In the genomic region with DNA sequence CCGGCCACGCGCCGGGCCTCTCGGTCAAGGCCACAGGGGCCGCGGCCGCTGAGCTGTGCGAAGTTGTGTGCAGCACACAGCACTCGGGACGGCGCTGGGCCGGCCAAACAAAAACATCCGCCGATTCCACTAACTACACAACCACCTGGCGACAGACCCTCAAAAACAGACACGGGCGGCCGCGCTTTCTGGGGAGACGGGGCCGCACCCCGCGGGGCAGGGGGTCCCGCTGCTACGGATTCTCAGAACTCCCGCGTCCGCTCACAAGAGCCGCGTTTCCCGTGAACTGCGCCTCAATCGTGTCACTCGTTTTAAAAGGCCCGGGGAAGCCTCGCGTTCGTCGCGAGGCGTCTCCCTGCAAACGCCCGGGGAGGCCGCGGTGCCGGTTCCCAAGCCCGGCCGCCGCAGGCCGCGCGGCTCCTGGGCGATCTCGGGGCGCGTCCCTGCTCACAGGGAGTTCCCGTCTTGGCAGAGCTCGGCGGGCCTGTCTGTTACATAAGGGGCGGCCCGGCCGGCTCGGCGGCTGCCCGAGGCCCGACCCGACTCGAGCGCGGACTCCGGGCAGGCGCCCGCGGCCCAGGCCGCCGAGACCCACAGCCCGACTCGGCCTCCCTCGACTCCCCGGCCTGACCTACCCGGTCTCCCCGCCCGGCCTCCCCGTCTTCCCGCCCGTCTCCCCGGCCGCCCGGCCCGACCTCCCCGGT, we compare ENCODE assay signal across 8 cellular contexts. TPM values are rescaled to one million over a fixed set of nuclear protein-coding genes. Genes with fewer than 3 reads are reported as not detected.
DNase-seq lines count a peak whose midpoint lies in the region; ATAC-seq, FAIRE-seq and TF ChIP-seq lines count a peak whose summit lies in the region.

No MANE protein-coding gene starts in this region.

- peak overlapping the region; percentile 93 for H3K27ac Mint-ChIP-seq in T-helper 17 cell

- peak overlapping the region; percentile 59 for H2BK5ac ChIP-seq in mesenchymal stem cell (ENCODE audit: low read depth, low read length, poor library complexity, severe bottlenecking)

- H3K23ac ChIP-seq in mesenchymal stem cell (ENCODE audit: low read length in 2 of 2) = peak overlapping the region in 1 of 2 experiments; percentile 43

- H3K9me3 ChIP-seq in A673 (ENCODE audit: low read depth, low read length, poor library complexity, severe bottlenecking) (peaks cover 6% of the 10 kb centered on the region), T-helper 17 cell (ENCODE audit: control insufficient read depth, low read length, poor library complexity, severe bottlenecking) (no peaks in the 10 kb centered on the region), ectodermal cell (ENCODE audit: control insufficient read depth, low read length) (no peaks in the 10 kb centered on the region), mesenchymal stem cell (ENCODE audit: control insufficient read depth, low read length) (peaks cover 8% of the 10 kb centered on the region), tibial artery (peaks cover 0 to 4% (median 0%) of the 10 kb centered on the region in 3 donors)

- peak overlapping the region; percentile 42 for H4K8ac ChIP-seq in mesenchymal stem cell (ENCODE audit: low read length)

- in situ Hi-C loops in GM18951 (cut with MboI; ENCODE audit: low sequenced_read_pairs, unreplicated experiment) = no loop called here

- intact Hi-C loops in A673 (cut with micrococcal nuclease; ENCODE audit: unreplicated experiment) (no loop called here), tibial artery (cut with DNase I; ENCODE audit: low total_unique reads) (no loop called here)

- CTCF ChIA-PET in A673 (lab: Charles Lee) = no interaction called here
- CTCF ChIA-PET in GM10248 (lab: Yijun Ruan, JAX) = interaction anchor here (1.2 to 1.6 kb wide), 3 partner anchors 8 to 97 kb away, joined by 3 to 4 read pairs (median 4); no protein-coding TSS in a partner anchor

- H3K4me3 ChIP-seq in A673 (ENCODE audit: low read depth, low read length, poor library complexity, severe bottlenecking) = peak overlapping the region; percentile 97
- H3K4me3 ChIP-seq in ectodermal cell (ENCODE audit: insufficient read depth, low read depth, low read length) = peak overlapping the region; percentile 94
- peak overlapping the region; percentile 77 to 93 for H3K4me3 ChIP-seq in mesenchymal stem cell (ENCODE audit: insufficient read depth in 1 of 2, low read depth in 1 of 2, low read length in 2 of 2)
- H3K4me3 ChIP-seq in tibial artery = peak overlapping the region; percentile 91 to 94

- peaks cover 37% of the 10 kb centered on the region for H3K36me3 ChIP-seq in A673 (ENCODE audit: insufficient read depth, low read length, poor library complexity, severe bottlenecking)
- peaks cover 20% of the 10 kb centered on the region for H3K36me3 ChIP-seq in ectodermal cell (ENCODE audit: control insufficient read depth, insufficient read depth, low read length)
- H3K36me3 ChIP-seq in mesenchymal stem cell (ENCODE audit: control insufficient read depth in 1 of 2, insufficient read depth in 2 of 2, low read depth in 1 of 2, low read length in 2 of 2) = peaks cover 31% of the 10 kb centered on the region in 2 experiments
- H3K36me3 ChIP-seq in tibial artery = peaks cover 19 to 23% (median 22%) of the 10 kb centered on the region in 3 donors

- no peak overlapping the region for H2BK15ac ChIP-seq in mesenchymal stem cell (ENCODE audit: low read depth, poor library complexity, severe bottlenecking)

- peak overlapping the region; percentile 93 for H3K9ac ChIP-seq in mesenchymal stem cell (ENCODE audit: low read length)

- BruUV-seq in A673 (replicated peaks; lab: Mats Ljungman, UMichigan) = no TSS peak

- H3K14ac ChIP-seq in mesenchymal stem cell (ENCODE audit: low read length in 2 of 2) = no peak overlapping the region

- peak; percentile 32 for TF ChIP-seq POLR2A in GM18951 (IDR thresholded peaks at IDR 0.05; ENCODE audit: extremely low read depth, insufficient read depth, insufficient read length)

- peak; percentile 39 for DNase-seq in A673 (ENCODE audit: low spot score)
- peak; percentile 29 to 34 (median 33) for DNase-seq in T-helper 17 cell
- peak; percentile 47 for DNase-seq in mesenchymal stem cell
- peak; percentile 55 to 77 for DNase-seq in tibial artery
- no peak for DNase-seq in GM10248 (ENCODE audit: extremely low spot score)
- DNase-seq in HTR-8/SVneo (ENCODE audit: insufficient read length, low spot score) = no peak

- peak overlapping the region; percentile 37 to 59 for H3K18ac ChIP-seq in mesenchymal stem cell (ENCODE audit: low read depth in 1 of 2, low read length in 2 of 2)

- peak; percentile 34 for ATAC-seq in T-helper 17 cell

- H3K4me1 ChIP-seq in A673 (ENCODE audit: insufficient read depth, low read length, poor library complexity, severe bottlenecking) (peaks cover 12% of the 10 kb centered on the region), ectodermal cell (ENCODE audit: control insufficient read depth, insufficient read depth, low read length) (peaks cover 10% of the 10 kb centered on the region), mesenchymal stem cell (ENCODE audit: control insufficient read depth, insufficient read depth, low read depth, low read length) (peaks cover 43% of the 10 kb centered on the region), tibial artery (peaks cover 7 to 49% (median 37%) of the 10 kb centered on the region in 4 donors)

- no peak for TF ChIP-seq CTCF in A673 (conservative IDR thresholded peaks at IDR 0.05; ENCODE audit: low read depth, low read length)
- TF ChIP-seq CTCF in tibial artery (IDR thresholded peaks at IDR 0.05) = no peak
- TF ChIP-seq CTCF in GM10248 (IDR thresholded peaks at IDR 0.05; ENCODE audit: control extremely low read depth, extremely low read depth, low read depth, missing control alignments) = no peak

- H3K4me1 Mint-ChIP-seq in T-helper 17 cell = peaks cover 39% of the 10 kb centered on the region

- H3K36me3 Mint-ChIP-seq in T-helper 17 cell (ENCODE audit: low read depth) = peaks cover 7% of the 10 kb centered on the region

- peak overlapping the region; percentile 28 to 65 for H3K4ac ChIP-seq in mesenchymal stem cell (ENCODE audit: low read depth in 1 of 2, low read length in 2 of 2)

- no peak overlapping the region for H2BK120ac ChIP-seq in mesenchymal stem cell (ENCODE audit: low read depth, low read length)

- peak overlapping the region; percentile 96 for H3K27ac ChIP-seq in A673 (ENCODE audit: low read depth, low read length, poor library complexity, severe bottlenecking)
- no peak overlapping the region for H3K27ac ChIP-seq in ectodermal cell (ENCODE audit: insufficient read depth, low read depth, low read length, poor library complexity, severe bottlenecking)
- no peak overlapping the region for H3K27ac ChIP-seq in mesenchymal stem cell (ENCODE audit: low read length, poor library complexity, severe bottlenecking)
- peak overlapping the region; percentile 79 to 95 for H3K27ac ChIP-seq in tibial artery

- peak overlapping the region; percentile 93 for H3K4me3 Mint-ChIP-seq in T-helper 17 cell

- no peaks in the 10 kb centered on the region for H3K27me3 Mint-ChIP-seq in T-helper 17 cell

- H3K79me1 ChIP-seq in mesenchymal stem cell (replicated peaks; ENCODE audit: low read length, poor library complexity, severe bottlenecking) = peaks cover 5% of the 10 kb centered on the region

- H3K27me3 ChIP-seq in A673 (replicated peaks; ENCODE audit: insufficient read depth, low read depth, low read length, poor library complexity) (no peaks in the 10 kb centered on the region), ectodermal cell (ENCODE audit: control insufficient read depth, insufficient read depth, low read length, poor library complexity, severe bottlenecking) (no peaks in the 10 kb centered on the region), mesenchymal stem cell (ENCODE audit: control insufficient read depth in 1 of 2, insufficient read depth in 1 of 2, low read length in 2 of 2) (peaks cover 0 to 4% of the 10 kb centered on the region in 2 experiments), tibial artery (no peaks in the 10 kb centered on the region)

- H2BK12ac ChIP-seq in mesenchymal stem cell (ENCODE audit: low read length in 2 of 2) = no peak overlapping the region

- no peak overlapping the region for H4K91ac ChIP-seq in mesenchymal stem cell (ENCODE audit: low read length)

- no peak overlapping the region for H2AK5ac ChIP-seq in mesenchymal stem cell (ENCODE audit: low read length, severe bottlenecking)

- 0% methylated on average over 92 of the region's 92 CpGs for WGBS in ectodermal cell, 2 experiments
- WGBS in mesenchymal stem cell = under 1% methylated on average over 48 of the region's 92 CpGs

- no peak for FAIRE-seq in HTR-8/SVneo (lab: Jason Lieb, UNC)

- POLR2A ChIA-PET in A673 (lab: Charles Lee; ENCODE audit: low non-redundant PET) = no interaction called here
- POLR2A ChIA-PET in GM10248 (lab: Yijun Ruan, JAX) = no interaction called here

- no peak overlapping the region for H2AFZ ChIP-seq in mesenchymal stem cell (ENCODE audit: low read depth, low read length)

- peak overlapping the region; percentile 84 for H3K4me2 ChIP-seq in mesenchymal stem cell (ENCODE audit: low read length, poor library complexity, severe bottlenecking)

RNA-seq across cellular contexts. Expression of a gene that starts 0.9 kb away (rescaled TPM):
- total RNA-seq in A673 (2021) (47.2 and 51.2 TPM in 2 replicates), T-helper 17 cell (100 to 1,000 TPM; 127 to 153 TPM)
- 38.7 TPM for polyA plus RNA-seq in ectodermal cell (2013, experiment 1 of 4)
- 46.9 TPM for polyA plus RNA-seq in ectodermal cell (2013, experiment 2 of 4)
- 34.8 TPM for polyA plus RNA-seq in ectodermal cell (2013, experiment 3 of 4)
- 38.7 TPM for polyA plus RNA-seq in ectodermal cell (2013, experiment 4 of 4)
- polyA plus RNA-seq in mesenchymal stem cell (2013, experiment 1 of 2) = 10.2 TPM
- polyA plus RNA-seq in mesenchymal stem cell (2013, experiment 2 of 2) = 10.1 TPM

RNA-seq across cellular contexts. Expression of a gene that starts 26.9 kb away (rescaled TPM):
- total RNA-seq in A673 (2021) (31.5 and 33.1 TPM in 2 replicates), T-helper 17 cell (10 to 100 TPM; 15.4 to 20.4 TPM)
- 36.2 TPM for polyA plus RNA-seq in ectodermal cell (2013, experiment 1 of 4)
- 37.0 TPM for polyA plus RNA-seq in ectodermal cell (2013, experiment 2 of 4)
- 27.4 TPM for polyA plus RNA-seq in ectodermal cell (2013, experiment 3 of 4)
- polyA plus RNA-seq in ectodermal cell (2013, experiment 4 of 4) = 28.7 TPM
- polyA plus RNA-seq in mesenchymal stem cell (2013, experiment 1 of 2) = 11.3 TPM
- polyA plus RNA-seq in mesenchymal stem cell (2013, experiment 2 of 2) = 11.2 TPM

Comparison
In these comparisons a context has a peak if more than half of its experiments do, and no peak if none do; other contexts are left out.
1. DNase-seq: peak in A673 (single experiment), T-helper 17 cell (3 of 3), mesenchymal stem cell (single experiment) and tibial artery (2 of 2); none in GM10248 (single experiment) and HTR-8/SVneo (single experiment).
2. H3K27ac ChIP-seq: peak in A673 (single experiment) and tibial artery (2 of 2); none in ectodermal cell (single experiment) and mesenchymal stem cell (single experiment).
3. Peak in every context shown above with its lines, with median percentiles within 50 percentile points of each other: H3K4me3 ChIP-seq.